In the genomic region with DNA sequence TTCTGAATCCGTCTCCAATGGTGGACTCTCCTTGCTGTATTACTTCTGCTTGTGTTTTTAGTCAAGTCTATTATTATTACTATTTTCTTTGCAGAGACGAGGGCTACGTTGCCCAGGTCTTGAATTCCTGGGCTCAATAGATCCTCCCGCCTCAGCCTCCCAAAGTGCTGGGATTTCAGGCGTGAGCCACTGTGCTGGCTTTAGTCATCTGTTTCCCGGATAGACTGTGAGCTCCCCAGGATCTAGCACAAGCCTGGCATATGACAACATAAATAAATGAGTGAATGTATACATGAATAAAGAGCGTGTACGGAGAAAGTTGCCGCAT, we compare ENCODE assay signal across 8 cellular contexts. TPM values are rescaled to one million over a fixed set of nuclear protein-coding genes. Genes with fewer than 3 reads are reported as not detected.
DNase-seq lines count a peak whose midpoint lies in the region; ATAC-seq lines count a peak whose summit lies in the region.

No MANE protein-coding gene starts in this region.

- ATAC-seq in GM18909 (IDR thresholded peaks at IDR 0.05; ENCODE audit: poor library complexity, unreplicated experiment): peak; percentile 23
- ATAC-seq in GM18520 (IDR thresholded peaks at IDR 0.05; ENCODE audit: unreplicated experiment): no peak

- no peaks in the 10 kb centered on the region for H3K27me3 ChIP-seq in effector memory CD4-positive, alpha-beta T cell (replicated peaks; ENCODE audit: control insufficient read depth, insufficient read depth, low read length, poor library complexity, severe bottlenecking)
- H3K27me3 ChIP-seq in neuron (ENCODE audit: insufficient read depth, low read length): no peaks in the 10 kb centered on the region

- H3K4me3 ChIP-seq in Jurkat, Clone E6-1 (ENCODE audit: low read length): peak overlapping the region; percentile 78
- peak overlapping the region; percentile 99 for H3K4me3 ChIP-seq in effector memory CD4-positive, alpha-beta T cell (ENCODE audit: insufficient read depth, low read depth, low read length, poor library complexity, severe bottlenecking)
- peak overlapping the region; percentile 83 for H3K4me3 ChIP-seq in neuron (ENCODE audit: low read length)

- H3K36me3 ChIP-seq in effector memory CD4-positive, alpha-beta T cell (ENCODE audit: control insufficient read depth, insufficient read depth, low read length): no peaks in the 10 kb centered on the region
- H3K36me3 ChIP-seq in neuron (ENCODE audit: insufficient read depth, low read length): peaks cover under 1% of the 10 kb centered on the region

- peak overlapping the region; percentile 52 for H3K27ac ChIP-seq in effector memory CD4-positive, alpha-beta T cell (ENCODE audit: insufficient read depth, low read length, poor library complexity, severe bottlenecking)

- H2AFZ ChIP-seq in neuron (ENCODE audit: low read depth, low read length): peak overlapping the region; percentile 77

- H3K9me3 ChIP-seq in effector memory CD4-positive, alpha-beta T cell (ENCODE audit: control insufficient read depth, low read length): no peaks in the 10 kb centered on the region
- no peaks in the 10 kb centered on the region for H3K9me3 ChIP-seq in neuron (ENCODE audit: low read length)

- peaks cover 6% of the 10 kb centered on the region for H3K4me1 ChIP-seq in effector memory CD4-positive, alpha-beta T cell (ENCODE audit: control insufficient read depth, insufficient read depth, low read length, poor library complexity, severe bottlenecking)
- H3K4me1 ChIP-seq in neuron (ENCODE audit: insufficient read depth, low read length): peaks cover 12% of the 10 kb centered on the region

- no peak for DNase-seq in Jurkat, Clone E6-1 (ENCODE audit: low read depth, low spot score)
- DNase-seq in effector memory CD4-positive, alpha-beta T cell: no peak
- DNase-seq in DMS79 (lab: John Stamatoyannopoulos, UW) (no peak), DMS 273 (lab: John Stamatoyannopoulos, UW; ENCODE audit: unreplicated experiment) (no peak), GDM1 (lab: John Stamatoyannopoulos, UW) (no peak)

RNA-seq across cellular contexts. Expression of a gene that starts 0.4 kb away (rescaled TPM):
- 82.1 TPM for polyA plus RNA-seq in Jurkat, Clone E6-1 (2012; ENCODE audit: insufficient read depth, insufficient read length)

RNA-seq across cellular contexts. Expression of a gene that starts 19.8 kb away (rescaled TPM):
- 35.3 TPM for polyA plus RNA-seq in Jurkat, Clone E6-1 (2012; ENCODE audit: insufficient read depth, insufficient read length)
